ENCODE assay signal across 29 cellular contexts in genomic region chr6:143245656-143246055, GRCh38.
"Had no signal": no experiment of that assay in that cellular context is flagged by ENCODE, and none has a peak within 500 bp of the region (broad histone marks: within the 10 kb centered on the region; RNA-seq: fewer than 3 reads in every experiment).

No MANE protein-coding gene starts in this region.

- DNase-seq: stimulated activated CD4-positive, alpha-beta T cell treated with anti-CD3 and anti-CD28 coated beads, Interleukin-2, amount 100 ng/mL, for 48 hours; stimulated activated CD4-positive, alpha-beta T cell treated with anti-CD3 and anti-CD28 coated beads, Interleukin-4, amount 100 ng/mL, for 1 hour; stimulated activated CD4-positive, alpha-beta T cell treated with anti-CD3 and anti-CD28 coated beads, Interleukin-4, amount 100 ng/mL, for 24 hours; stimulated activated CD4-positive, alpha-beta T cell treated with anti-CD3 and anti-CD28 coated beads, Interleukin-4, amount 100 ng/mL, for 4 hours; stimulated activated CD8-positive, alpha-beta memory T cell treated with anti-CD3 and anti-CD28 coated beads, Interleukin-4, amount 100 ng/mL, for 48 hours; stimulated activated naive B cell treated with anti-CD40 and anti-IgM and Interleukin-4, amounts not matched to agents 10 μg/mL and 1 μg/mL and 100 μg/mL, for 72 hours; stimulated activated naive CD4-positive, alpha-beta T cell; stimulated activated naive CD4-positive, alpha-beta T cell treated with Interleukin-2 at 50 U/mL for 16 hours; stimulated activated naive CD8-positive, alpha-beta T cell treated with anti-CD3 and anti-CD28 coated beads, Interleukin-15, amount 100 ng/mL, for 72 hours; stimulated activated naive CD8-positive, alpha-beta T cell treated with anti-CD3 and anti-CD28 coated beads, Interleukin-15, Interleukin-2, amounts not matched to agents 100 U/mL and 50 U/mL, for 24 hours; stomach; substantia nigra; testis; thyroid gland; tibial artery; transverse colon; trophoblast cell; upper lobe of left lung; upper lobe of right lung; uterus had no signal

- H3K36me3 Mint-ChIP-seq: stimulated activated effector memory CD8-positive, alpha-beta T cell treated with anti-CD3 and anti-CD28 coated beads, Interleukin-12 subunit alpha, Interleukin-12 subunit beta, amount 100 ng/mL, for 72 hours had no signal

- H3K27me3 ChIP-seq: stomach, suprapubic skin, testis, thyroid gland, tibial artery, tibial nerve, transverse colon, upper lobe of left lung, upper lobe of right lung, uterus, vagina had no signal

- FAIRE-seq: urothelium cell line had no signal

- H3K4me3 Mint-ChIP-seq: stimulated activated effector memory CD8-positive, alpha-beta T cell treated with anti-CD3 and anti-CD28 coated beads, Interleukin-12 subunit alpha, Interleukin-12 subunit beta, amount 100 ng/mL, for 72 hours; stimulated activated memory B cell treated with anti-CD40 and anti-IgM and Interleukin-4, amounts not matched to agents 10 μg/mL and 1 μg/mL and 100 μg/mL, for 72 hours; stimulated activated naive B cell treated with anti-CD40 and anti-IgM and Interleukin-4, amounts not matched to agents 10 μg/mL and 1 μg/mL and 100 μg/mL, for 72 hours; stimulated activated naive CD8-positive, alpha-beta T cell treated with anti-CD3 and anti-CD28 coated beads, Interleukin-15, amount 100 ng/mL, for 72 hours; stimulated activated naive CD8-positive, alpha-beta T cell treated with anti-CD3 and anti-CD28 coated beads, Interleukin-15, Interleukin-2, amounts not matched to agents 100 ng/mL and 50 ng/mL, for 24 hours; type B pancreatic cell had no signal

- H3K27ac ChIP-seq: stomach, suprapubic skin, testis, thoracic aorta, thyroid gland, tibial artery, tibial nerve, transverse colon, upper lobe of left lung, upper lobe of right lung, uterus, vagina had no signal

- H3K4me3 ChIP-seq: stomach, suprapubic skin, testis, thoracic aorta, thyroid gland, tibial artery, tibial nerve, transverse colon, upper lobe of left lung, upper lobe of right lung, uterus, vagina had no signal

- H3K9me3 ChIP-seq: stomach, suprapubic skin, testis, thoracic aorta, thyroid gland, tibial artery, tibial nerve, transverse colon, upper lobe of left lung, upper lobe of right lung, uterus, vagina had no signal

- H3K4me1 ChIP-seq: stomach, suprapubic skin, testis, thyroid gland, tibial nerve, transverse colon, upper lobe of left lung, upper lobe of right lung, uterus, vagina had no signal

- ATAC-seq: stimulated activated effector memory CD8-positive, alpha-beta T cell treated with anti-CD3 and anti-CD28 coated beads, Interleukin-12 subunit alpha, Interleukin-12 subunit beta, amount 100 ng/mL, for 72 hours; stimulated activated memory B cell treated with anti-CD40 and anti-IgM and Interleukin-4, amounts not matched to agents 10 μg/mL and 1 μg/mL and 100 μg/mL, for 72 hours; stimulated activated naive B cell treated with anti-CD40 and anti-IgM and Interleukin-4, amounts not matched to agents 10 μg/mL and 1 μg/mL and 100 μg/mL, for 72 hours; stimulated activated naive CD8-positive, alpha-beta T cell treated with anti-CD3 and anti-CD28 coated beads, Interleukin-15, amount 100 ng/mL, for 72 hours; stimulated activated naive CD8-positive, alpha-beta T cell treated with anti-CD3 and anti-CD28 coated beads, Interleukin-15, Interleukin-2, amounts not matched to agents 100 U/mL and 50 U/mL, for 24 hours; upper lobe of right lung had no signal

- H3K36me3 ChIP-seq: stomach, suprapubic skin, thoracic aorta, thyroid gland, tibial artery, transverse colon, upper lobe of left lung, upper lobe of right lung, uterus, vagina had no signal

- H3K27ac Mint-ChIP-seq: stimulated activated effector memory CD8-positive, alpha-beta T cell treated with anti-CD3 and anti-CD28 coated beads, Interleukin-12 subunit alpha, Interleukin-12 subunit beta, amount 100 ng/mL, for 72 hours; stimulated activated memory B cell treated with anti-CD40 and anti-IgM and Interleukin-4, amounts not matched to agents 10 μg/mL and 1 μg/mL and 100 μg/mL, for 72 hours; stimulated activated naive B cell treated with anti-CD40 and anti-IgM and Interleukin-4, amounts not matched to agents 10 μg/mL and 1 μg/mL and 100 μg/mL, for 72 hours; stimulated activated naive CD8-positive, alpha-beta T cell treated with anti-CD3 and anti-CD28 coated beads, Interleukin-15, Interleukin-2, amounts not matched to agents 100 ng/mL and 50 ng/mL, for 24 hours; type B pancreatic cell had no signal

- H3K27me3 Mint-ChIP-seq: stimulated activated memory B cell treated with anti-CD40 and anti-IgM and Interleukin-4, amounts not matched to agents 10 μg/mL and 1 μg/mL and 100 μg/mL, for 72 hours; stimulated activated naive B cell treated with anti-CD40 and anti-IgM and Interleukin-4, amounts not matched to agents 10 μg/mL and 1 μg/mL and 100 μg/mL, for 72 hours; stimulated activated naive CD8-positive, alpha-beta T cell treated with anti-CD3 and anti-CD28 coated beads, Interleukin-15, amount 100 ng/mL, for 72 hours; stimulated activated naive CD8-positive, alpha-beta T cell treated with anti-CD3 and anti-CD28 coated beads, Interleukin-15, Interleukin-2, amounts not matched to agents 100 ng/mL and 50 ng/mL, for 24 hours; type B pancreatic cell had no signal

- H3K9me3 Mint-ChIP-seq: stimulated activated effector memory CD8-positive, alpha-beta T cell treated with anti-CD3 and anti-CD28 coated beads, Interleukin-12 subunit alpha, Interleukin-12 subunit beta, amount 100 ng/mL, for 72 hours had no signal

- H3K4me1 Mint-ChIP-seq: stimulated activated memory B cell treated with anti-CD40 and anti-IgM and Interleukin-4, amounts not matched to agents 10 μg/mL and 1 μg/mL and 100 μg/mL, for 72 hours; stimulated activated naive B cell treated with anti-CD40 and anti-IgM and Interleukin-4, amounts not matched to agents 10 μg/mL and 1 μg/mL and 100 μg/mL, for 72 hours had no signal
